ENCODE assay signal across 23 cellular contexts in genomic region chr5:168892618-168893017, GRCh38.
DNase-seq lines count a peak whose midpoint lies in the region; ATAC-seq, FAIRE-seq and TF ChIP-seq lines count a peak whose summit lies in the region.
"Had no signal": no experiment of that assay in that cellular context is flagged by ENCODE, and none has a peak within 500 bp of the region (broad histone marks: within the 10 kb centered on the region; RNA-seq: fewer than 3 reads in every experiment).

No MANE protein-coding gene starts in this region.

- H3K36me3 ChIP-seq in astrocyte (ENCODE audit: insufficient read depth, low read length) = no peaks in the 10 kb centered on the region
- no peaks in the 10 kb centered on the region for H3K36me3 ChIP-seq in neuron (ENCODE audit: insufficient read depth, low read length)
- H3K36me3 ChIP-seq in lower lobe of right lung = no peaks in the 10 kb centered on the region
- H3K36me3 ChIP-seq: BE2C; BLaER1 treated with 17β-estradiol and CSF1 and Interleukin-3, amounts not matched to agents 10 nM and 100 nM had no signal

- FAIRE-seq in D721Med (lab: Jason Lieb, UNC) = peak; percentile 21
- no peak for FAIRE-seq in astrocyte (lab: Jason Lieb, UNC)
- FAIRE-seq: A549, G401.6, GM12892 had no signal

- no peaks in the 10 kb centered on the region for H3K36me3 Mint-ChIP-seq in astrocyte (ENCODE audit: low read depth, unreplicated experiment)
- H3K36me3 Mint-ChIP-seq: CD14-positive monocyte; CD8-positive, alpha-beta memory T cell had no signal

- ATAC-seq in HG02623 (IDR thresholded peaks at IDR 0.05; ENCODE audit: unreplicated experiment) (no peak), lower lobe of right lung (no peak), HG02973 (IDR thresholded peaks at IDR 0.05; ENCODE audit: unreplicated experiment) (no peak)
- ATAC-seq: A549 had no signal

- no peak overlapping the region for H3K9ac ChIP-seq in astrocyte (ENCODE audit: low read length)
- H3K9ac ChIP-seq: BLaER1 treated with 17β-estradiol and CSF1 and Interleukin-3, amounts not matched to agents 10 nM and 100 nM had no signal

- no peak overlapping the region for H2AFZ ChIP-seq in astrocyte (ENCODE audit: low read depth, low read length)
- peak overlapping the region; percentile 9 for H2AFZ ChIP-seq in neuron (ENCODE audit: low read depth, low read length)

- no peaks in the 10 kb centered on the region for H4K20me1 ChIP-seq in astrocyte (ENCODE audit: insufficient read depth, low read length)
- H4K20me1 ChIP-seq: BLaER1 treated with 17β-estradiol and CSF1 and Interleukin-3, amounts not matched to agents 10 nM and 100 nM had no signal

- H3K27ac Mint-ChIP-seq in astrocyte (ENCODE audit: unreplicated experiment) = peak overlapping the region; percentile 14
- H3K27ac Mint-ChIP-seq: CD14-positive monocyte; CD4-positive, alpha-beta T cell had no signal

- no peak overlapping the region for H3K27ac ChIP-seq in astrocyte (ENCODE audit: low read depth, low read length)
- H3K27ac ChIP-seq in lower lobe of right lung = no peak overlapping the region
- H3K27ac ChIP-seq: A549; BLaER1 treated with 17β-estradiol and CSF1 and Interleukin-3, amounts not matched to agents 10 nM and 100 nM had no signal

- H3K27me3 ChIP-seq in astrocyte (ENCODE audit: insufficient read depth, low read length) (peaks cover 5% of the 10 kb centered on the region), neuron (ENCODE audit: insufficient read depth, low read length) (no peaks in the 10 kb centered on the region), lower lobe of right lung (ENCODE audit: low read depth) (peaks cover under 1% of the 10 kb centered on the region)
- H3K27me3 ChIP-seq: BE2C; BLaER1 treated with 17β-estradiol and CSF1 and Interleukin-3, amounts not matched to agents 10 nM and 100 nM had no signal

- intact Hi-C loops in lower lobe of right lung (cut with DNase I) = no loop called here

- no peaks in the 10 kb centered on the region for H3K4me1 Mint-ChIP-seq in astrocyte (ENCODE audit: low read depth, unreplicated experiment)
- H3K4me1 Mint-ChIP-seq: CD14-positive monocyte; CD8-positive, alpha-beta memory T cell had no signal

- H3K4me2 ChIP-seq in astrocyte (ENCODE audit: low read length) = no peak overlapping the region
- H3K4me2 ChIP-seq: A549; BLaER1 treated with 17β-estradiol and CSF1 and Interleukin-3, amounts not matched to agents 10 nM and 100 nM had no signal

- H3K9me3 ChIP-seq in astrocyte (ENCODE audit: insufficient read depth, low read depth, low read length) (no peaks in the 10 kb centered on the region), neuron (ENCODE audit: low read length) (no peaks in the 10 kb centered on the region), lower lobe of right lung (no peaks in the 10 kb centered on the region)
- H3K9me3 ChIP-seq: A549; BE2C; BLaER1 treated with 17β-estradiol and CSF1 and Interleukin-3, amounts not matched to agents 10 nM and 100 nM had no signal

- no peaks in the 10 kb centered on the region for H3K9me3 Mint-ChIP-seq in astrocyte (ENCODE audit: unreplicated experiment)
- H3K9me3 Mint-ChIP-seq: CD14-positive monocyte; CD4-positive, alpha-beta T cell; CD8-positive, alpha-beta memory T cell had no signal

- DNase-seq in D721Med (ENCODE audit: insufficient read length, low spot score) = no peak
- peak; percentile 93 for DNase-seq in NCI-H82 treated with DMSO at 0.1 percent for 48 hours (lab: John Stamatoyannopoulos, UW; ENCODE audit: unreplicated experiment)
- DNase-seq in astrocyte (ENCODE audit: low read depth) = no peak
- no peak for DNase-seq in lower lobe of right lung
- DNase-seq: 8988T; ACHN; AML-193; CD4-positive, alpha-beta T cell; CD8-positive, alpha-beta memory T cell; DMS153; DND-41; GOT3; H7; HCEC 1CT had no signal

- no peaks in the 10 kb centered on the region for H3K79me2 ChIP-seq in astrocyte (ENCODE audit: insufficient read depth, low read length)

- H3K27me3 Mint-ChIP-seq in astrocyte (ENCODE audit: low read depth, unreplicated experiment) = peaks cover 29% of the 10 kb centered on the region

- no peak overlapping the region for H3K4me3 ChIP-seq in astrocyte (ENCODE audit: insufficient read depth, low read depth, low read length)
- no peak overlapping the region for H3K4me3 ChIP-seq in neuron (ENCODE audit: low read length)
- no peak overlapping the region for H3K4me3 ChIP-seq in lower lobe of right lung
- H3K4me3 ChIP-seq: A549; BLaER1 treated with 17β-estradiol and CSF1 and Interleukin-3, amounts not matched to agents 10 nM and 100 nM had no signal

- H3K4me1 ChIP-seq in astrocyte (ENCODE audit: insufficient read depth, low read length) (no peaks in the 10 kb centered on the region), neuron (ENCODE audit: insufficient read depth, low read length) (peaks cover 27% of the 10 kb centered on the region), lower lobe of right lung (no peaks in the 10 kb centered on the region)
- H3K4me1 ChIP-seq: A549 had no signal

- no peak overlapping the region for H3K4me3 Mint-ChIP-seq in astrocyte (ENCODE audit: unreplicated experiment)
- H3K4me3 Mint-ChIP-seq: CD14-positive monocyte; CD4-positive, alpha-beta T cell; CD8-positive, alpha-beta memory T cell had no signal

- no peak for TF ChIP-seq CTCF in D721Med (IDR thresholded peaks at IDR 0.05; ENCODE audit: insufficient read depth, missing control alignments)
- no peak for TF ChIP-seq CTCF in astrocyte (IDR thresholded peaks at IDR 0.05; ENCODE audit: insufficient read depth, low read depth, low read length)
- no peak for TF ChIP-seq CTCF in lower lobe of right lung (IDR thresholded peaks at IDR 0.05)
